Comparison of ENCODE assay signal across 2 cellular contexts in the genomic region with DNA sequence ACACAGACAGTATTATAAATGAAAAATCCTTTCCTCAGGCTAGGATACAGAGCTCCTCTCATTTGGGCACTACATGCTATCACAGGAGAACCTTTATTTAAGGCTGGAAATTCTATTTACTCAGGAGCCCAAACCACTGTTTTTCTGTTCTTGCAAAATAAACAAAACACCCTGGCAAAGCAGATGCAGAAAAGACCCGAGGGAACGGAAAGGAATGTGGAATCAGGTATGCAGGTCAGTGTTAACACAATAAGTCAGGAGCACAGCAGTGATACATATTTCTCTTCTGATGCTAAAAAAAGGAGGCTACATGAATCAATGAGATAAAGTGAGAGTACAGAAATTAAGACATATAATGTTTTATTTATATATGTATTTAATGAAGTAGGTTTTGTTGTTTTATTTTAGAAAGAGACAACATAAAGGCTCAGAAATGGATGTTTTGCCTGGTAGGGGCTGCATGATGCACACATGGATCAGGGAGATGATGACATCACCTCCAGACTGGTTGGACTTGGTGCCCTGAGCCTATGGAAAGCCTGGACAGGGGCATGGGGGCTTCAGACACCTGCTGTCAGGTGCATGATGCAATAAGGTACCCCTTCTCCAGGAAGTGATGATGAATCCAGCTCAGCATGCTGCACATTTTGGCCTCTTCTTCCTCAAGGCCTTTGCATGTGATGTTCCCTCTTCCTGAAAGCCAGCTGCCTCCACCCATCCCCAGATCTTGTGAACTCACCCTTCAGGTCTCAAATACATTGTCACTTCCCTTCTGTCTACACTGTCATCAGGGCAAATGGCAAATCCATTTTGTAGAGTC.
TF ChIP-seq lines count a peak whose summit lies in the region.

No MANE protein-coding gene starts in this region.

TF ChIP-seq in HEK293, 187 proteins besides CTCF, POLR2A, EP300 and RAD21 (continued from another document and continues in another):
- TF ChIP-seq, protein P1, sequence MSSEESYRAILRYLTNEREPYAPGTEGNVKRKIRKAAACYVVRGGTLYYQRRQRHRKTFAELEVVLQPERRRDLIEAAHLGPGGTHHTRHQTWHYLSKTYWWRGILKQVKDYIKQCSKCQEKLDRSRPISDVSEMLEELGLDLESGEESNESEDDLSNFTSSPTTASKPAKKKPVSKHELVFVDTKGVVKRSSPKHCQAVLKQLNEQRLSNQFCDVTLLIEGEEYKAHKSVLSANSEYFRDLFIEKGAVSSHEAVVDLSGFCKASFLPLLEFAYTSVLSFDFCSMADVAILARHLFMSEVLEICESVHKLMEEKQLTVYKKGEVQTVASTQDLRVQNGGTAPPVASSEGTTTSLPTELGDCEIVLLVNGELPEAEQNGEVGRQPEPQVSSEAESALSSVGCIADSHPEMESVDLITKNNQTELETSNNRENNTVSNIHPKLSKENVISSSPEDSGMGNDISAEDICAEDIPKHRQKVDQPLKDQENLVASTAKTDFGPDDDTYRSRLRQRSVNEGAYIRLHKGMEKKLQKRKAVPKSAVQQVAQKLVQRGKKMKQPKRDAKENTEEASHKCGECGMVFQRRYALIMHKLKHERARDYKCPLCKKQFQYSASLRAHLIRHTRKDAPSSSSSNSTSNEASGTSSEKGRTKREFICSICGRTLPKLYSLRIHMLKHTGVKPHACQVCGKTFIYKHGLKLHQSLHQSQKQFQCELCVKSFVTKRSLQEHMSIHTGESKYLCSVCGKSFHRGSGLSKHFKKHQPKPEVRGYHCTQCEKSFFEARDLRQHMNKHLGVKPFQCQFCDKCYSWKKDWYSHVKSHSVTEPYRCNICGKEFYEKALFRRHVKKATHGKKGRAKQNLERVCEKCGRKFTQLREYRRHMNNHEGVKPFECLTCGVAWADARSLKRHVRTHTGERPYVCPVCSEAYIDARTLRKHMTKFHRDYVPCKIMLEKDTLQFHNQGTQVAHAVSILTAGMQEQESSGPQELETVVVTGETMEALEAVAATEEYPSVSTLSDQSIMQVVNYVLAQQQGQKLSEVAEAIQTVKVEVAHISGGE (tag by site-specific recombination; conservative IDR thresholded peaks at IDR 0.05; ENCODE audit: low read depth) = no peak
- TF ChIP-seq, protein P2, sequence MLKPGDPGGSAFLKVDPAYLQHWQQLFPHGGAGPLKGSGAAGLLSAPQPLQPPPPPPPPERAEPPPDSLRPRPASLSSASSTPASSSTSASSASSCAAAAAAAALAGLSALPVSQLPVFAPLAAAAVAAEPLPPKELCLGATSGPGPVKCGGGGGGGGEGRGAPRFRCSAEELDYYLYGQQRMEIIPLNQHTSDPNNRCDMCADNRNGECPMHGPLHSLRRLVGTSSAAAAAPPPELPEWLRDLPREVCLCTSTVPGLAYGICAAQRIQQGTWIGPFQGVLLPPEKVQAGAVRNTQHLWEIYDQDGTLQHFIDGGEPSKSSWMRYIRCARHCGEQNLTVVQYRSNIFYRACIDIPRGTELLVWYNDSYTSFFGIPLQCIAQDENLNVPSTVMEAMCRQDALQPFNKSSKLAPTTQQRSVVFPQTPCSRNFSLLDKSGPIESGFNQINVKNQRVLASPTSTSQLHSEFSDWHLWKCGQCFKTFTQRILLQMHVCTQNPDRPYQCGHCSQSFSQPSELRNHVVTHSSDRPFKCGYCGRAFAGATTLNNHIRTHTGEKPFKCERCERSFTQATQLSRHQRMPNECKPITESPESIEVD (tag by site-specific recombination; IDR thresholded peaks at IDR 0.05) = no peak
- TF ChIP-seq, protein P3, sequence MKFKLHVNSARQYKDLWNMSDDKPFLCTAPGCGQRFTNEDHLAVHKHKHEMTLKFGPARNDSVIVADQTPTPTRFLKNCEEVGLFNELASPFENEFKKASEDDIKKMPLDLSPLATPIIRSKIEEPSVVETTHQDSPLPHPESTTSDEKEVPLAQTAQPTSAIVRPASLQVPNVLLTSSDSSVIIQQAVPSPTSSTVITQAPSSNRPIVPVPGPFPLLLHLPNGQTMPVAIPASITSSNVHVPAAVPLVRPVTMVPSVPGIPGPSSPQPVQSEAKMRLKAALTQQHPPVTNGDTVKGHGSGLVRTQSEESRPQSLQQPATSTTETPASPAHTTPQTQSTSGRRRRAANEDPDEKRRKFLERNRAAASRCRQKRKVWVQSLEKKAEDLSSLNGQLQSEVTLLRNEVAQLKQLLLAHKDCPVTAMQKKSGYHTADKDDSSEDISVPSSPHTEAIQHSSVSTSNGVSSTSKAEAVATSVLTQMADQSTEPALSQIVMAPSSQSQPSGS (tag by site-specific recombination; IDR thresholded peaks at IDR 0.05; ENCODE audit: low read depth) = peak; percentile 67
- TF ChIP-seq ZNF585B (tag by site-specific recombination; IDR thresholded peaks at IDR 0.05) = peak; percentile 79
- TF ChIP-seq, protein P4, sequence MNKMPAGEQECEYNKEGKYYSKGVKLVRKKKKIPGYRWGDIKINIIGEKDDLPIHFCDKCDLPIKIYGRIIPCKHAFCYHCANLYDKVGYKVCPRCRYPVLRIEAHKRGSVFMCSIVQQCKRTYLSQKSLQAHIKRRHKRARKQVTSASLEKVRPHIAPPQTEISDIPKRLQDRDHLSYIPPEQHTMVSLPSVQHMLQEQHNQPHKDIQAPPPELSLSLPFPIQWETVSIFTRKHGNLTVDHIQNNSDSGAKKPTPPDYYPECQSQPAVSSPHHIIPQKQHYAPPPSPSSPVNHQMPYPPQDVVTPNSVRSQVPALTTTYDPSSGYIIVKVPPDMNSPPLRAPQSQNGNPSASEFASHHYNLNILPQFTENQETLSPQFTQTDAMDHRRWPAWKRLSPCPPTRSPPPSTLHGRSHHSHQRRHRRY (tag by site-specific recombination; IDR thresholded peaks at IDR 0.05) = no peak
- TF ChIP-seq, protein P5, sequence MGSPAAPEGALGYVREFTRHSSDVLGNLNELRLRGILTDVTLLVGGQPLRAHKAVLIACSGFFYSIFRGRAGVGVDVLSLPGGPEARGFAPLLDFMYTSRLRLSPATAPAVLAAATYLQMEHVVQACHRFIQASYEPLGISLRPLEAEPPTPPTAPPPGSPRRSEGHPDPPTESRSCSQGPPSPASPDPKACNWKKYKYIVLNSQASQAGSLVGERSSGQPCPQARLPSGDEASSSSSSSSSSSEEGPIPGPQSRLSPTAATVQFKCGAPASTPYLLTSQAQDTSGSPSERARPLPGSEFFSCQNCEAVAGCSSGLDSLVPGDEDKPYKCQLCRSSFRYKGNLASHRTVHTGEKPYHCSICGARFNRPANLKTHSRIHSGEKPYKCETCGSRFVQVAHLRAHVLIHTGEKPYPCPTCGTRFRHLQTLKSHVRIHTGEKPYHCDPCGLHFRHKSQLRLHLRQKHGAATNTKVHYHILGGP (tag by site-specific recombination; IDR thresholded peaks at IDR 0.05) = no peak
- no peak for TF ChIP-seq ZNF560 (tag by site-specific recombination; IDR thresholded peaks at IDR 0.05; ENCODE audit: borderline replicate concordance)

TF ChIP-seq in K562, 482 proteins besides CTCF, POLR2A, EP300 and RAD21 (continued from another document):
- TF ChIP-seq, protein P6, sequence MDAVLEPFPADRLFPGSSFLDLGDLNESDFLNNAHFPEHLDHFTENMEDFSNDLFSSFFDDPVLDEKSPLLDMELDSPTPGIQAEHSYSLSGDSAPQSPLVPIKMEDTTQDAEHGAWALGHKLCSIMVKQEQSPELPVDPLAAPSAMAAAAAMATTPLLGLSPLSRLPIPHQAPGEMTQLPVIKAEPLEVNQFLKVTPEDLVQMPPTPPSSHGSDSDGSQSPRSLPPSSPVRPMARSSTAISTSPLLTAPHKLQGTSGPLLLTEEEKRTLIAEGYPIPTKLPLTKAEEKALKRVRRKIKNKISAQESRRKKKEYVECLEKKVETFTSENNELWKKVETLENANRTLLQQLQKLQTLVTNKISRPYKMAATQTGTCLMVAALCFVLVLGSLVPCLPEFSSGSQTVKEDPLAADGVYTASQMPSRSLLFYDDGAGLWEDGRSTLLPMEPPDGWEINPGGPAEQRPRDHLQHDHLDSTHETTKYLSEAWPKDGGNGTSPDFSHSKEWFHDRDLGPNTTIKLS (IDR thresholded peaks at IDR 0.05; ENCODE audit: borderline replicate concordance, low read depth) = no peak
- TF ChIP-seq, protein P7, sequence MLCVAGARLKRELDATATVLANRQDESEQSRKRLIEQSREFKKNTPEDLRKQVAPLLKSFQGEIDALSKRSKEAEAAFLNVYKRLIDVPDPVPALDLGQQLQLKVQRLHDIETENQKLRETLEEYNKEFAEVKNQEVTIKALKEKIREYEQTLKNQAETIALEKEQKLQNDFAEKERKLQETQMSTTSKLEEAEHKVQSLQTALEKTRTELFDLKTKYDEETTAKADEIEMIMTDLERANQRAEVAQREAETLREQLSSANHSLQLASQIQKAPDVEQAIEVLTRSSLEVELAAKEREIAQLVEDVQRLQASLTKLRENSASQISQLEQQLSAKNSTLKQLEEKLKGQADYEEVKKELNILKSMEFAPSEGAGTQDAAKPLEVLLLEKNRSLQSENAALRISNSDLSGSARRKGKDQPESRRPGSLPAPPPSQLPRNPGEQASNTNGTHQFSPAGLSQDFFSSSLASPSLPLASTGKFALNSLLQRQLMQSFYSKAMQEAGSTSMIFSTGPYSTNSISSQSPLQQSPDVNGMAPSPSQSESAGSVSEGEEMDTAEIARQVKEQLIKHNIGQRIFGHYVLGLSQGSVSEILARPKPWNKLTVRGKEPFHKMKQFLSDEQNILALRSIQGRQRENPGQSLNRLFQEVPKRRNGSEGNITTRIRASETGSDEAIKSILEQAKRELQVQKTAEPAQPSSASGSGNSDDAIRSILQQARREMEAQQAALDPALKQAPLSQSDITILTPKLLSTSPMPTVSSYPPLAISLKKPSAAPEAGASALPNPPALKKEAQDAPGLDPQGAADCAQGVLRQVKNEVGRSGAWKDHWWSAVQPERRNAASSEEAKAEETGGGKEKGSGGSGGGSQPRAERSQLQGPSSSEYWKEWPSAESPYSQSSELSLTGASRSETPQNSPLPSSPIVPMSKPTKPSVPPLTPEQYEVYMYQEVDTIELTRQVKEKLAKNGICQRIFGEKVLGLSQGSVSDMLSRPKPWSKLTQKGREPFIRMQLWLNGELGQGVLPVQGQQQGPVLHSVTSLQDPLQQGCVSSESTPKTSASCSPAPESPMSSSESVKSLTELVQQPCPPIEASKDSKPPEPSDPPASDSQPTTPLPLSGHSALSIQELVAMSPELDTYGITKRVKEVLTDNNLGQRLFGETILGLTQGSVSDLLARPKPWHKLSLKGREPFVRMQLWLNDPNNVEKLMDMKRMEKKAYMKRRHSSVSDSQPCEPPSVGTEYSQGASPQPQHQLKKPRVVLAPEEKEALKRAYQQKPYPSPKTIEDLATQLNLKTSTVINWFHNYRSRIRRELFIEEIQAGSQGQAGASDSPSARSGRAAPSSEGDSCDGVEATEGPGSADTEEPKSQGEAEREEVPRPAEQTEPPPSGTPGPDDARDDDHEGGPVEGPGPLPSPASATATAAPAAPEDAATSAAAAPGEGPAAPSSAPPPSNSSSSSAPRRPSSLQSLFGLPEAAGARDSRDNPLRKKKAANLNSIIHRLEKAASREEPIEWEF (CRISPR knock-in tag; IDR thresholded peaks at IDR 0.05) = no peak
- TF ChIP-seq, protein P8, sequence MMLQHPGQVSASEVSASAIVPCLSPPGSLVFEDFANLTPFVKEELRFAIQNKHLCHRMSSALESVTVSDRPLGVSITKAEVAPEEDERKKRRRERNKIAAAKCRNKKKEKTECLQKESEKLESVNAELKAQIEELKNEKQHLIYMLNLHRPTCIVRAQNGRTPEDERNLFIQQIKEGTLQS (IDR thresholded peaks at IDR 0.05) = 0 out of 2 replicates have a peak, but pooled peaks have one; percentile 24
- TF ChIP-seq, protein P8 (CRISPR knock-in tag; conservative IDR thresholded peaks at IDR 0.05) = no peak
- TF ChIP-seq TCF3 (CRISPR knock-in tag; IDR thresholded peaks at IDR 0.05) = no peak
- TF ChIP-seq KHSRP (IDR thresholded peaks at IDR 0.05) = no peak
- no peak for TF ChIP-seq ETS2 (tag; IDR thresholded peaks at IDR 0.05; ENCODE audit: borderline replicate concordance, poor library complexity, severe bottlenecking)
